In genomic region chr16:87465306-87465705, GRCh38 we compare ENCODE assay signal across 8 cellular contexts. TPM values are rescaled to one million over a fixed set of nuclear protein-coding genes. Genes with fewer than 3 reads are reported as not detected.
DNase-seq lines count a peak whose midpoint lies in the region; ATAC-seq and TF ChIP-seq lines count a peak whose summit lies in the region.

No MANE protein-coding gene starts in this region.

- peaks cover 3% of the 10 kb centered on the region for H3K79me2 ChIP-seq in trophoblast cell (ENCODE audit: control insufficient read depth, insufficient read depth, low read length, poor library complexity)

- H3K27me3 ChIP-seq in A673 (replicated peaks; ENCODE audit: insufficient read depth, low read depth, low read length, poor library complexity) (no peaks in the 10 kb centered on the region), trophoblast cell (ENCODE audit: insufficient read depth, low read length) (no peaks in the 10 kb centered on the region)

- H3K27me3 Mint-ChIP-seq in HFFc6 (ENCODE audit: insufficient read depth) = peaks cover 2% of the 10 kb centered on the region; the same call in 1 of the 2 replicates

- H3K14ac ChIP-seq in trophoblast cell (ENCODE audit: low read length) = no peak overlapping the region

- H2BK5ac ChIP-seq in trophoblast cell (ENCODE audit: low read depth, low read length, poor library complexity) = no peak overlapping the region

- peaks cover 5% of the 10 kb centered on the region for H3K79me1 ChIP-seq in trophoblast cell (ENCODE audit: low read length)

- no peak overlapping the region for H2BK12ac ChIP-seq in trophoblast cell (ENCODE audit: low read length)

- H3K27ac ChIP-seq in A673 (ENCODE audit: low read depth, low read length, poor library complexity, severe bottlenecking) (peak overlapping the region; percentile 77), trophoblast cell (ENCODE audit: low read depth, low read length) (no peak overlapping the region)

- peak; percentile 46 for DNase-seq in A673 (ENCODE audit: low spot score)
- DNase-seq in HFFc6 = peak; percentile 74
- DNase-seq in foreskin melanocyte = peak; percentile 62
- peak; percentile 98 to 99 for DNase-seq in trophoblast cell

- peak overlapping the region; percentile 98 for H3K27ac Mint-ChIP-seq in HFFc6

- no CpG with 5 or more reads among the region's 8 CpGs for WGBS in trophoblast cell (ENCODE audit: extremely low coverage, insufficient coverage, insufficient read length)

- H2BK120ac ChIP-seq in trophoblast cell (ENCODE audit: insufficient read depth, low read length, poor library complexity) = no peak overlapping the region

- no peak overlapping the region for H2AFZ ChIP-seq in trophoblast cell (ENCODE audit: insufficient read depth, low read length, poor library complexity)

- no peak overlapping the region for H3K23ac ChIP-seq in trophoblast cell (ENCODE audit: low read length)

- H3K18ac ChIP-seq in trophoblast cell (ENCODE audit: low read length) = no peak overlapping the region

- no peaks in the 10 kb centered on the region for H3K36me3 Mint-ChIP-seq in HFFc6 (ENCODE audit: low read depth)

- POLR2A ChIA-PET in A673 (lab: Charles Lee; ENCODE audit: low non-redundant PET) = no interaction called here

- no peak overlapping the region for H3K9ac ChIP-seq in trophoblast cell (ENCODE audit: low read length)

- H3K4me1 Mint-ChIP-seq in HFFc6 (ENCODE audit: low read depth) = peaks cover 61% of the 10 kb centered on the region

- H3K4me1 ChIP-seq in A673 (ENCODE audit: insufficient read depth, low read length, poor library complexity, severe bottlenecking) (peaks cover 42% of the 10 kb centered on the region), trophoblast cell (ENCODE audit: control insufficient read depth in 1 of 2, insufficient read depth in 2 of 2, low read length in 2 of 2) (peaks cover 13 to 14% of the 10 kb centered on the region in 2 experiments)

- H4K8ac ChIP-seq in trophoblast cell (ENCODE audit: low read depth, low read length) = no peak overlapping the region

- H3K9me3 ChIP-seq in A673 (ENCODE audit: low read depth, low read length, poor library complexity, severe bottlenecking) (no peaks in the 10 kb centered on the region), trophoblast cell (ENCODE audit: insufficient read depth, low read depth, low read length) (no peaks in the 10 kb centered on the region)

- ATAC-seq in GM18505 (IDR thresholded peaks at IDR 0.05; ENCODE audit: unreplicated experiment) = no peak
- no peak for ATAC-seq in HG02759 (IDR thresholded peaks at IDR 0.05; ENCODE audit: unreplicated experiment)
- no peak for ATAC-seq in GM21367 (IDR thresholded peaks at IDR 0.05; ENCODE audit: unreplicated experiment)

- no peaks in the 10 kb centered on the region for H3K36me3 ChIP-seq in A673 (ENCODE audit: insufficient read depth, low read length, poor library complexity, severe bottlenecking)
- H3K36me3 ChIP-seq in trophoblast cell (ENCODE audit: control insufficient read depth in 1 of 2, insufficient read depth in 2 of 2, low read length in 2 of 2) = no peaks in the 10 kb centered on the region

- CTCF ChIA-PET in A673 (lab: Charles Lee) = no interaction called here

- no peak overlapping the region for H2AK5ac ChIP-seq in trophoblast cell (ENCODE audit: low read length)

- H3K4me2 ChIP-seq in trophoblast cell (ENCODE audit: low read length) = no peak overlapping the region

- H3K4ac ChIP-seq in trophoblast cell (ENCODE audit: low read depth, low read length) = no peak overlapping the region

- BruUV-seq in A673 (replicated peaks; lab: Mats Ljungman, UMichigan) = no TSS peak

- intact Hi-C loops in A673 (cut with micrococcal nuclease; ENCODE audit: unreplicated experiment) = no loop called here

- no peak for TF ChIP-seq CTCF in A673 (conservative IDR thresholded peaks at IDR 0.05; ENCODE audit: low read depth, low read length)
- TF ChIP-seq CTCF in HFFc6 (IDR thresholded peaks at IDR 0.05) = no peak
- no peak for TF ChIP-seq CTCF in WI38 (IDR thresholded peaks at IDR 0.05; ENCODE audit: low read depth, low read length)

- no peak overlapping the region for H3K4me3 ChIP-seq in A673 (ENCODE audit: low read depth, low read length, poor library complexity, severe bottlenecking)
- H3K4me3 ChIP-seq in WI38 (ENCODE audit: low read depth, low read length) = peak overlapping the region; percentile 29
- H3K4me3 ChIP-seq in trophoblast cell (ENCODE audit: low read depth, low read length) = no peak overlapping the region

- H4K91ac ChIP-seq in trophoblast cell (ENCODE audit: low read depth, low read length) = no peak overlapping the region

- H4K12ac ChIP-seq in trophoblast cell (ENCODE audit: low read depth, low read length) = no peak overlapping the region

- peak overlapping the region; percentile 86 for H3K4me3 Mint-ChIP-seq in HFFc6

- no peak for TF ChIP-seq POLR2A in GM18505 (IDR thresholded peaks at IDR 0.05; ENCODE audit: borderline replicate concordance, extremely low read depth, insufficient read depth, insufficient read length)

- no peaks in the 10 kb centered on the region for H3K9me3 Mint-ChIP-seq in HFFc6

RNA-seq across cellular contexts. Expression of gene ZCCHC14, which starts 27.5 kb away (rescaled TPM):
- total RNA-seq in A673 (2021) = 30.3 and 32.3 TPM in 2 replicates
- 10 to 100 TPM; 10.6 to 13.7 (median 13.3) TPM for total RNA-seq in HFFc6 (2021; fragmentation: NEBNext Ultra II Directional; extraction: Animal tissue kit (Norgen Biotek cat#: 25700))
- 9.7 and 10.4 TPM in 2 replicates for polyA plus RNA-seq in trophoblast cell (2013)

Comparison
In these comparisons a context has a peak if more than half of its experiments do, and no peak if none do; other contexts are left out.
1. DNase-seq: peak in every context shown above with its lines; median percentile 98 in trophoblast cell; 74 in HFFc6; 62 in foreskin melanocyte; 46 in A673.